ENCODE assay signal across 38 cellular contexts in the genomic region with DNA sequence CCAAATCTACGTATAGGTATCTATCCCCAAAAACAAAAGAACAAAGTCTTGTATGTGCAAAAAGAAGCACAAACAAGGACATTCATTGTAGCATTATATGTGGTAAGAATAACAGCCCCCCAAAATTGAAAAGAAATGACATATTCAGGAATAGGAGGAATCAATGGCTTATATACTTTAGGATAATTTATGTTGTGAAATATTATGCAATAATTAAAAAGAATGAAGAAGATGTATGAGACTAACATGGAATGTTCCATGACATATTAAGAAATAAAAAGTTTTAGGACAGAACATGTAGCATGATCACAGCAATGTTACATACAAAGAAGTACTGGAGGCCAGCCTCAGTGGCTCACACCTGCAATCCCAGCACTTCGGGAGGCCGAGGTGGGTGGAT. TPM values are rescaled to one million over a fixed set of nuclear protein-coding genes. Genes with fewer than 3 reads are reported as not detected.
DNase-seq lines count a peak whose midpoint lies in the region; ATAC-seq, FAIRE-seq and TF ChIP-seq lines count a peak whose summit lies in the region.
"Had no signal": no experiment of that assay in that cellular context is flagged by ENCODE, and none has a peak within 500 bp of the region (broad histone marks: within the 10 kb centered on the region; RNA-seq: fewer than 3 reads in every experiment).

No MANE protein-coding gene starts in this region.

- 26% methylated on average over 1 of the region's 3 CpGs for WGBS in HepG2 (ENCODE audit: low lambda C conversion rate)
- WGBS in right lobe of liver (ENCODE audit: insufficient coverage, low coverage, low lambda C conversion rate, missing lambda C conversion rate), result 92% methylated on average over 1 of the region's 3 CpGs
- WGBS in K562 (ENCODE audit: insufficient coverage, low coverage, missing lambda C conversion rate), result 2% methylated on average over 3 of the region's 3 CpGs

- CTCF ChIA-PET in HepG2 (lab: Yijun Ruan, JAX; ENCODE audit: low intra/inter-chr PET ratio, low total read pairs) (no interaction called here), K562 (lab: Yijun Ruan, JAX; ENCODE audit: low intra/inter-chr PET ratio) (no interaction called here)

- H3K9me3 ChIP-seq in HepG2 (ENCODE audit: low read length) (no peaks in the 10 kb centered on the region), right lobe of liver (no peaks in the 10 kb centered on the region), K562 (replicated peaks; ENCODE audit: control insufficient read depth, insufficient read depth, low read depth, low read length) (no peaks in the 10 kb centered on the region), osteoblast (ENCODE audit: low read depth, low read length) (no peaks in the 10 kb centered on the region)
- H3K9me3 ChIP-seq: A549, BE2C, BLaER1, Caco-2 had no signal

- H3K9ac ChIP-seq in HepG2 (ENCODE audit: insufficient read depth, low read depth, low read length) (no peak overlapping the region), K562 (ENCODE audit: insufficient read depth in 1 of 2, low read depth in 2 of 2, low read length in 2 of 2) (no peak overlapping the region)
- H3K9ac ChIP-seq: BLaER1; BLaER1 treated with 17β-estradiol and CSF1 and Interleukin-3, amounts not matched to agents 10 nM and 100 nM had no signal

- H3K4me2 ChIP-seq in HepG2 (ENCODE audit: low read depth, low read length), result no peak overlapping the region
- H3K4me2 ChIP-seq in K562 (ENCODE audit: insufficient read depth, low read length), result no peak overlapping the region
- no peak overlapping the region for H3K4me2 ChIP-seq in osteoblast (ENCODE audit: insufficient read depth, low read length)
- H3K4me2 ChIP-seq: A549; BLaER1; BLaER1 treated with 17β-estradiol and CSF1 and Interleukin-3, amounts not matched to agents 10 nM and 100 nM had no signal

- ATAC-seq in HepG2, result no peak
- ATAC-seq in right lobe of liver, result no peak
- ATAC-seq in K562, result no peak
- ATAC-seq: A549; CD8-positive, alpha-beta T cell had no signal

- TF ChIP-seq POLR2A in HepG2 (IDR thresholded peaks at IDR 0.05; ENCODE audit: insufficient read depth in 1 of 2, low read depth in 2 of 2, low read length in 2 of 2) (no peak), right lobe of liver (IDR thresholded peaks at IDR 0.05) (no peak), K562 (conservative IDR thresholded peaks at IDR 0.05) (no peak)

- H3K79me2 ChIP-seq in HepG2 (ENCODE audit: insufficient read depth, low read length), result no peaks in the 10 kb centered on the region
- H3K79me2 ChIP-seq in K562 (ENCODE audit: control insufficient read depth, insufficient read depth, low read length), result no peaks in the 10 kb centered on the region
- H3K79me2 ChIP-seq in osteoblast (ENCODE audit: insufficient read depth, low read length), result no peaks in the 10 kb centered on the region

- H3K27me3 ChIP-seq in HepG2 (ENCODE audit: control insufficient read depth in 1 of 2, insufficient read depth in 2 of 2, low read length in 2 of 2) (peaks cover 0 to 2% of the 10 kb centered on the region in 2 experiments; a peak in 1 of 5 replicates), right lobe of liver (no peaks in the 10 kb centered on the region), K562 (ENCODE audit: control insufficient read depth in 2 of 2, insufficient read depth in 2 of 2, low read length in 2 of 2) (peaks cover 5 to 6% of the 10 kb centered on the region in 2 experiments; a peak in 3 of 5 replicates), osteoblast (ENCODE audit: insufficient read depth, low read length) (no peaks in the 10 kb centered on the region)
- H3K27me3 ChIP-seq: BE2C; BLaER1; BLaER1 treated with 17β-estradiol and CSF1 and Interleukin-3, amounts not matched to agents 10 nM and 100 nM had no signal

- H3K9me1 ChIP-seq in K562 (ENCODE audit: control insufficient read depth, insufficient read depth, low read length), result no peaks in the 10 kb centered on the region

- no peak overlapping the region for H3K27ac ChIP-seq in HepG2 (ENCODE audit: extremely low read length, insufficient read depth, low read length)
- H3K27ac ChIP-seq in right lobe of liver, result no peak overlapping the region
- H3K27ac ChIP-seq in K562 (ENCODE audit: extremely low read depth, low read depth, low read length), result no peak overlapping the region
- no peak overlapping the region for H3K27ac ChIP-seq in osteoblast (ENCODE audit: low read depth, low read length)
- H3K27ac ChIP-seq: 22Rv1; A549; BLaER1; BLaER1 treated with 17β-estradiol and CSF1 and Interleukin-3, amounts not matched to agents 10 nM and 100 nM; C4-2B had no signal

- no peak overlapping the region for H3K4me3 ChIP-seq in HepG2 (replicated peaks in 1 of 3; ENCODE audit: insufficient read depth in 1 of 3, low read depth in 2 of 3, low read length in 3 of 3)
- no peak overlapping the region for H3K4me3 ChIP-seq in right lobe of liver
- no peak overlapping the region for H3K4me3 ChIP-seq in K562
- no peak overlapping the region for H3K4me3 ChIP-seq in osteoblast (ENCODE audit: insufficient read depth, low read length)
- H3K4me3 ChIP-seq: A549; BLaER1; BLaER1 treated with 17β-estradiol and CSF1 and Interleukin-3, amounts not matched to agents 10 nM and 100 nM had no signal

- H2AFZ ChIP-seq in HepG2 (ENCODE audit: low read length), result no peak overlapping the region
- H2AFZ ChIP-seq in K562 (ENCODE audit: low read depth, low read length), result no peak overlapping the region
- no peak overlapping the region for H2AFZ ChIP-seq in osteoblast (ENCODE audit: low read length)

- TF ChIP-seq CTCF in HepG2 (CRISPR knock-in tag; IDR thresholded peaks at IDR 0.05), result no peak
- TF ChIP-seq CTCF in right lobe of liver (IDR thresholded peaks at IDR 0.05), result no peak
- TF ChIP-seq CTCF in K562 (IDR thresholded peaks at IDR 0.05 in 2 of 3, conservative IDR thresholded peaks at IDR 0.05 in 1 of 3; ENCODE audit: insufficient read depth in 2 of 3, low read depth in 1 of 3, low read length in 3 of 3), result no peak
- TF ChIP-seq CTCF in osteoblast (IDR thresholded peaks at IDR 0.05; ENCODE audit: extremely low read depth, low read depth, low read length), result no peak

- H3K36me3 ChIP-seq in HepG2 (replicated peaks in 1 of 2; ENCODE audit: control insufficient read depth in 1 of 2, insufficient read depth in 2 of 2, low read length in 2 of 2) (no peaks in the 10 kb centered on the region), right lobe of liver (no peaks in the 10 kb centered on the region), K562 (ENCODE audit: control insufficient read depth, insufficient read depth, low read length) (no peaks in the 10 kb centered on the region), osteoblast (ENCODE audit: insufficient read depth, low read length) (no peaks in the 10 kb centered on the region)
- H3K36me3 ChIP-seq: BE2C; BLaER1; BLaER1 treated with 17β-estradiol and CSF1 and Interleukin-3, amounts not matched to agents 10 nM and 100 nM had no signal

- TF ChIP-seq RAD21 in HepG2 (CRISPR knock-in tag; IDR thresholded peaks at IDR 0.05), result no peak
- no peak for TF ChIP-seq RAD21 in K562 (CRISPR knock-in tag; conservative IDR thresholded peaks at IDR 0.05 in 1 of 2, IDR thresholded peaks at IDR 0.05 in 1 of 2)

- H4K20me1 ChIP-seq in HepG2 (ENCODE audit: insufficient read depth, low read length) (no peaks in the 10 kb centered on the region), K562 (replicated peaks; ENCODE audit: control insufficient read depth, insufficient read depth, low read length) (no peaks in the 10 kb centered on the region), osteoblast (ENCODE audit: insufficient read depth, low read length) (no peaks in the 10 kb centered on the region)
- H4K20me1 ChIP-seq: BLaER1; BLaER1 treated with 17β-estradiol and CSF1 and Interleukin-3, amounts not matched to agents 10 nM and 100 nM had no signal

- H3K4me1 ChIP-seq in HepG2 (ENCODE audit: insufficient read depth, low read length) (peaks cover 6% of the 10 kb centered on the region; the same call in 1 of the 2 replicates), right lobe of liver (no peaks in the 10 kb centered on the region), K562 (replicated peaks in 1 of 2; ENCODE audit: control insufficient read depth in 2 of 2, insufficient read depth in 2 of 2, low read length in 2 of 2) (no peaks in the 10 kb centered on the region), osteoblast (ENCODE audit: insufficient read depth, low read length) (peaks cover 8% of the 10 kb centered on the region)
- H3K4me1 ChIP-seq: BE2C had no signal

- TF ChIP-seq EP300 in HepG2 (IDR thresholded peaks at IDR 0.05; ENCODE audit: low read depth in 2 of 2, low read length in 2 of 2) (no peak), HepG2 (CRISPR knock-in tag; IDR thresholded peaks at IDR 0.05; ENCODE audit: borderline replicate concordance) (no peak), K562 (IDR thresholded peaks at IDR 0.05; ENCODE audit: low read length) (no peak)

- FAIRE-seq in HepG2 (lab: Jason Lieb, UNC) (no peak), K562 (lab: Jason Lieb, UNC) (no peak)
- FAIRE-seq: A204.1, A549, D721Med had no signal

- no peak for DNase-seq in HepG2 (ENCODE audit: low spot score)
- DNase-seq in right lobe of liver, result no peak
- DNase-seq in K562 (ENCODE audit: extremely low read depth in 1 of 4, low spot score in 3 of 4), result no peak
- DNase-seq in osteoblast (ENCODE audit: insufficient read length, low spot score, missing footprints), result peak; percentile 8
- no peak for DNase-seq in CD1c-positive myeloid dendritic cell (ENCODE audit: extremely low spot score)
- DNase-seq in C1 segment of cervical spinal cord (lab: John Stamatoyannopoulos, UW), result no peak
- DNase-seq: 8988T; ACHN; AML-193; BE2C; Caco-2; Calu3; CD4-positive, alpha-beta memory T cell; CD4-positive, alpha-beta T cell; CD4-positive, CD25-positive, alpha-beta regulatory T cell; CD8-positive, alpha-beta memory T cell; CD8-positive, alpha-beta T cell; COR-L47; DMS 273 treated with DMSO at 0.1 percent for 48 hours; DMS153; DMS53; DMS79; DMS79 treated with DMSO at 0.1 percent for 48 hours; DND-41; EL had no signal

- in situ Hi-C loops in HepG2 (cut with HindIII; ENCODE audit: extremely low pct_ligation_motif_present, low pct_unique_long_range_greater_than_20kb), result no loop called here
- in situ Hi-C loops in K562 (cut with MboI), result no loop called here

- intact Hi-C loops in HepG2 (cut with micrococcal nuclease; ENCODE audit: unreplicated experiment) (no loop called here), right lobe of liver (cut with DNase I) (no loop called here), K562 (cut with micrococcal nuclease) (no loop called here)

- POLR2A ChIA-PET in HepG2 (lab: Yijun Ruan, JAX) (no interaction called here), K562 (lab: Yijun Ruan, JAX) (interaction anchor here (0.7 kb wide), 1 partner anchor 11 kb away, joined by 3 read pairs; no protein-coding TSS in a partner anchor)

- BruUV-seq in HepG2 (replicated peaks; lab: Mats Ljungman, UMichigan) (no TSS peak), K562 (replicated peaks; lab: Mats Ljungman, UMichigan) (no TSS peak)

RNA-seq across cellular contexts. Expression of a gene that starts 9.1 kb away (rescaled TPM):
- total RNA-seq in HepG2 (2016; rRNA removed; fragmentation: Illumina TruSeq; extraction: Trizol), result not detected in 2 replicates
- 0.26 TPM in 1 of 2 replicates, not detected in the other for total RNA-seq in HepG2 (2016; cell fraction: cytosol; rRNA removed; fragmentation: Illumina TruSeq; extraction: Trizol; ENCODE audit: low read depth)
- total RNA-seq in HepG2 (2016; cell fraction: insoluble cytoplasmic fraction; rRNA removed; fragmentation: Illumina TruSeq; extraction: Trizol), result 0.13 TPM in 1 of 2 replicates, not detected in the other
- 0.83 TPM in 1 of 2 replicates, not detected in the other for total RNA-seq in HepG2 (2016; cell fraction: membrane; rRNA removed; fragmentation: Illumina TruSeq; extraction: Trizol)
- 0.38 TPM in 1 of 2 replicates, not detected in the other for total RNA-seq in HepG2 (2016; cell fraction: nucleus; rRNA removed; fragmentation: Illumina TruSeq; extraction: Trizol)
- polyA plus RNA-seq in HepG2 (2011; rRNA removed), result 0.15 and 0.35 TPM in 2 replicates
- polyA plus RNA-seq in HepG2 (2011; cell fraction: cytosol; rRNA removed), result not detected in 2 replicates
- polyA plus RNA-seq in HepG2 (2011; cell fraction: nucleus; rRNA removed), result 0.35 and 0.45 TPM in 2 replicates
- polyA plus RNA-seq in HepG2 (2012), result 0.15 TPM in 1 of 2 replicates, not detected in the other
- not detected in 2 replicates for polyA plus RNA-seq in HepG2 (2016; cell fraction: cytosol; fragmentation: Illumina TruSeq; extraction: Trizol; ENCODE audit: low read depth)
- polyA plus RNA-seq in HepG2 (2016; cell fraction: insoluble cytoplasmic fraction; fragmentation: Illumina TruSeq; extraction: Trizol; ENCODE audit: low read depth), result not detected in 2 replicates
- 0.15 TPM in 1 of 2 replicates, not detected in the other for polyA plus RNA-seq in HepG2 (2016; cell fraction: membrane; fragmentation: Illumina TruSeq; extraction: Trizol; ENCODE audit: low read depth)
- 0.52 TPM in 1 of 2 replicates, not detected in the other for polyA plus RNA-seq in HepG2 (2016; cell fraction: nucleus; fragmentation: Illumina TruSeq; extraction: Trizol; ENCODE audit: insufficient read depth, low read depth)
- polyA minus RNA-seq in HepG2 (2011; rRNA and poly(A)+ RNA removed; ENCODE audit: low replicate concordance), result 0.34 TPM in 1 of 2 replicates, not detected in the other
- not detected in 2 replicates for polyA minus RNA-seq in HepG2 (2011; cell fraction: cytosol; rRNA and poly(A)+ RNA removed)
- polyA minus RNA-seq in HepG2 (2011; cell fraction: nucleus; rRNA and poly(A)+ RNA removed), result 0.99 TPM in 1 of 2 replicates, not detected in the other
- total RNA-seq in right lobe of liver, result under 1 TPM in 1 of 6 experiments, not detected in 5; 0.31 TPM
- not detected in 2 replicates for total RNA-seq in K562 (2011; cell fraction: chromatin; rRNA removed; ENCODE audit: low replicate concordance)
- total RNA-seq in K562 (2011; cell fraction: nucleolus; rRNA removed), result not detected in 2 replicates
- not detected in 2 replicates for total RNA-seq in K562 (2011; cell fraction: nucleoplasm; rRNA removed)
- not detected in 2 replicates for total RNA-seq in K562 (2014; rRNA removed)
- not detected in 2 replicates for total RNA-seq in K562 (2014; rRNA removed; fragmentation: Illumina TruSeq; extraction: Trizol)
- not detected in 2 replicates for total RNA-seq in K562 (2015; rRNA removed; fragmentation: Illumina TruSeq; extraction: Trizol)
- not detected in 2 replicates for total RNA-seq in K562 (2021)
- not detected in 2 replicates for polyA plus RNA-seq in K562 (2011; rRNA removed)
- not detected in 2 replicates for polyA plus RNA-seq in K562 (2011; cell fraction: cytosol; rRNA removed)
- not detected in 2 replicates for polyA plus RNA-seq in K562 (2011; cell fraction: nucleus; rRNA removed)
- not detected in 2 replicates for polyA plus RNA-seq in K562 (2012)
- polyA plus RNA-seq in K562 (2014; fragmentation: Illumina TruSeq; extraction: Trizol), result not detected in 2 replicates
- not detected for polyA plus RNA-seq in K562 (2014; fragmentation: Nextera tagmentation; extraction: Ambion mirVana)
- not detected in 2 replicates for polyA plus RNA-seq in K562 (2014; rRNA removed)
- polyA minus RNA-seq in K562 (2011; rRNA and poly(A)+ RNA removed), result not detected in 2 replicates
- not detected in 2 replicates for polyA minus RNA-seq in K562 (2011; cell fraction: cytosol; rRNA and poly(A)+ RNA removed)
- not detected in 2 replicates for polyA minus RNA-seq in K562 (2011; cell fraction: nucleus; rRNA and poly(A)+ RNA removed)
- total RNA-seq in osteoblast, result 0.72 and 0.88 TPM in 2 replicates
- total RNA-seq: A172; A673; B cell; CD4-positive, alpha-beta memory T cell; CD4-positive, alpha-beta T cell; CD4-positive, CD25-positive, alpha-beta regulatory T cell; CD8-positive, alpha-beta memory T cell; CD8-positive, alpha-beta T cell; Daoy; G401 had no signal
- polyA plus RNA-seq: CD14-positive monocyte; CD4-positive, alpha-beta memory T cell; CD4-positive, CD25-positive, alpha-beta regulatory T cell; CD8-positive, alpha-beta memory T cell had no signal
